Comparison of ENCODE assay signal across 18 cellular contexts in the genomic region with DNA sequence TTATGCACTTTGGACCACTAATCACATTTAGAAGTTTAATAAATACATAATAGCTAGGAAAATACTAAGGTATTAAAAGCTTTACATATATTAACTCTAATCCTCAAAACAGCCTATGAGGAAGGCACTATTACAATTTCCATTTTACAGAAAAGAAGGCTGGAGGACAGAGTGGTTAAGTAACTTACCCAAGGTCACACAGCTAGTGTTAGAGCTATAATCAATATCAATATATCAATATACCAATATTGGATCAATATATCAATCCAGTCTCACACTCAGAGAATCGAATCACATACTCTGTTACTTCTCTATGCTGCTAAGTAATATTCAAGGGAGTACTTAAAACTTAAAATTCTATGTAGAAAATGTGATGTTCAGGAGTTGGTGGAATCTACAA. TPM values are rescaled to one million over a fixed set of nuclear protein-coding genes. Genes with fewer than 3 reads are reported as not detected.
"Had no signal": no experiment of that assay in that cellular context is flagged by ENCODE, and none has a peak within 500 bp of the region (broad histone marks: within the 10 kb centered on the region; RNA-seq: fewer than 3 reads in every experiment).

No MANE protein-coding gene starts in this region.

- H3K27ac ChIP-seq: foreskin keratinocyte, hepatocyte had no signal

- H3K79me2 ChIP-seq: hepatocyte had no signal

- H3K9me3 ChIP-seq: tibial artery had no signal

- DNase-seq: activated CD4-positive, alpha-beta memory T cell treated with anti-CD3 and anti-CD28 coated beads for 36 hours; activated CD4-positive, alpha-beta T cell treated with anti-CD3 and anti-CD28 coated beads for 4 hours; activated CD4-positive, CD25-positive, alpha-beta regulatory T cell; activated effector memory CD4-positive, alpha-beta T cell treated with Interleukin-2 at 50 U/mL for 16 hours; activated naive CD4-positive, alpha-beta T cell treated with anti-CD3 and anti-CD28 coated beads for 36 hours; activated naive CD8-positive, alpha-beta T cell treated with anti-CD3 and anti-CD28 coated beads, Interleukin-2, amount 10 ng/mL, durations not matched to agents 7 days and 5 days; activated T-cell treated with anti-CD3 and anti-CD28 coated beads, Interleukin-2, amount 50 U/mL, for 72 hours; amygdala; effector CD4-positive, alpha-beta T cell; foreskin keratinocyte; immature natural killer cell; natural killer cell; stimulated activated CD4-positive, alpha-beta T cell treated with anti-CD3 and anti-CD28 coated beads, Interleukin-4, amount 100 ng/mL, for 24 hours; stimulated activated naive CD4-positive, alpha-beta T cell treated with Interleukin-2 at 50 U/mL for 16 hours; tibial artery had no signal

- FAIRE-seq: endometrium had no signal

- H3K27me3 ChIP-seq: foreskin keratinocyte, hepatocyte, tibial artery had no signal

- H3K4me1 ChIP-seq: foreskin keratinocyte had no signal

- ATAC-seq: activated T-cell treated with anti-CD3 and anti-CD28 coated beads, Interleukin-2, amount 50 U/mL, for 72 hours; foreskin keratinocyte; left lobe of liver; natural killer cell had no signal

- H2AFZ ChIP-seq: hepatocyte had no signal

- H3K4me2 ChIP-seq: hepatocyte had no signal

- H3K4me3 ChIP-seq: hepatocyte, tibial artery had no signal

- H3K36me3 ChIP-seq: tibial artery had no signal

RNA-seq across cellular contexts. Expression of a gene that starts 45.2 kb away (rescaled TPM):
- total RNA-seq: activated naive CD4-positive, alpha-beta T cell treated with anti-CD3 and anti-CD28 coated beads for 36 hours had no signal
